In the genomic region with DNA sequence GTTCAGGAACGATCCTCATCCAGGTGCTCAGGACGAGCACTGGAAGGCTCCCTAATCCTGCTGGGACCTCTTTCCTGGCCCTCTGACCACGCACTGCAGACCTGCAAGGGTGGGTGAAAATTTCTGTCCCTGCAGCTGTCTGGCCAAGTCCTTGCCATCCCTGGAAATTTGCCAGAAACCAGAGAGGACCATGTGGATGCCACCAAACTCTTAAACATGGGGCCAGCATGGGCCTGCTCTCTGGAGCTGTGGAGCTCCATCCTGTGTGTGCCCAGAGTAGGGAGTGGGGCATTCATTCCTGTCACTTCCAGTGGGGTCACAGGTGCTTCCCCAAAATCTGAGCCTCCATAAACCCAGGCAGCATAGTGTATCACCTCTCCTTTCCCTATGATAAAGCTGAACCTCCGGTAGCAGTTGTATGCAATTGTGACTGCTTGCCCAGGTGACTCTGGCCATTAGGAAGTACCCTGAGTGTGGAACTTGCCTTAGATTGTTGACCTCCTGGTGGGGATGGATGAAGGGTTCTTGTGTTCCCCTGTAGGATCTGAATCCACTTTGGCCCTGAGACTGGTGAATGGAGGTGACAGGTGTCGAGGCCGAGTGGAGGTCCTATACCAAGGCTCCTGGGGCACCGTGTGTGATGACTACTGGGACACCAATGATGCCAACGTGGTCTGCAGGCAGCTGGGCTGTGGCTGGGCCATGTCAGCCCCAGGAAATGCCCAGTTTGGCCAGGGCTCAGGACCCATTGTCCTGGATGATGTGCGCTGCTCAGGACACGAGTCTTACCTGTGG, we compare ENCODE assay signal across 29 cellular contexts. TPM values are rescaled to one million over a fixed set of nuclear protein-coding genes. Genes with fewer than 3 reads are reported as not detected.
"Had no signal": no experiment of that assay in that cellular context is flagged by ENCODE, and none has a peak within 500 bp of the region (broad histone marks: within the 10 kb centered on the region; RNA-seq: fewer than 3 reads in every experiment).

No MANE protein-coding gene starts in this region.

- H3K36me3 ChIP-seq: ascending aorta, breast epithelium, cardiac muscle cell, esophagus muscularis mucosa, gastrocnemius medialis, WERI-Rb-1 had no signal

- DNase-seq: activated B cell treated with CpG ODN at 0.5 μM for 24 hours; activated CD4-positive, alpha-beta T cell treated with anti-CD3 and anti-CD28 coated beads for 48 hours; activated CD4-positive, alpha-beta T cell treated with anti-CD3 and anti-CD28 coated beads, Interleukin-2, amount 50 U/mL, for 1 hour; activated CD4-positive, alpha-beta T cell treated with anti-CD3 and anti-CD28 coated beads, Interleukin-2, amount 50 U/mL, for 48 hours; activated CD8-positive, alpha-beta memory T cell treated with anti-CD3 and anti-CD28 coated beads for 24 hours; activated CD8-positive, alpha-beta T cell treated with anti-CD3 and anti-CD28 coated beads for 36 hours; activated gamma-delta T cell; activated naive CD4-positive, alpha-beta T cell; activated naive CD4-positive, alpha-beta T cell treated with anti-CD3 and anti-CD28 coated beads, Interleukin-2, amount 10 ng/mL, durations not matched to agents 7 days and 5 days; activated naive CD8-positive, alpha-beta T cell treated with anti-CD3 and anti-CD28 coated beads, Interleukin-2, amount 10 ng/mL, durations not matched to agents 7 days and 5 days; activated T-cell treated with anti-CD3 and anti-CD28 coated beads, Interleukin-2, amount 50 U/mL, for 4 hours; dorsolateral prefrontal cortex; effector memory CD8-positive, alpha-beta T cell; erythroblast; foreskin keratinocyte; gastrocnemius medialis; glutamatergic neuron; T-helper 1 cell; T-helper 17 cell; T1000; WERI-Rb-1 had no signal

- H3K27ac ChIP-seq: ascending aorta, breast epithelium, cardiac muscle cell, coronary artery, dorsolateral prefrontal cortex, esophagus muscularis mucosa, foreskin keratinocyte, gastrocnemius medialis, WERI-Rb-1 had no signal

- H3K4me1 ChIP-seq: ascending aorta, breast epithelium, esophagus muscularis mucosa, foreskin keratinocyte, gastrocnemius medialis had no signal

- H3K4me3 ChIP-seq: ascending aorta, breast epithelium, cardiac muscle cell, coronary artery, dorsolateral prefrontal cortex, esophagus muscularis mucosa, gastrocnemius medialis had no signal

- H3K27me3 ChIP-seq: ascending aorta, breast epithelium, cardiac muscle cell, dorsolateral prefrontal cortex, esophagus muscularis mucosa, gastrocnemius medialis had no signal

- H3K9me3 ChIP-seq: ascending aorta, breast epithelium, esophagus muscularis mucosa, gastrocnemius medialis had no signal

- ATAC-seq: activated CD4-positive, CD25-positive, alpha-beta regulatory T cell treated with anti-CD3 and anti-CD28 coated beads, Interleukin-2, amount 50 U/mL, for 24 hours; activated CD8-positive, alpha-beta T cell treated with anti-CD3 and anti-CD28 coated beads for 36 hours; activated naive CD4-positive, alpha-beta T cell treated with anti-CD3 and anti-CD28 coated beads, Interleukin-2, amount 50 U/mL, for 72 hours; activated T-cell treated with anti-CD3 and anti-CD28 coated beads, Interleukin-2, amount 50 U/mL, for 4 hours; activated T-helper 17 cell treated with anti-CD3 and anti-CD28 coated beads, Interleukin-2, amount 50 U/mL, for 72 hours; effector memory CD8-positive, alpha-beta T cell; foreskin keratinocyte; gastrocnemius medialis; T-helper 17 cell had no signal

RNA-seq across cellular contexts. Expression of gene DMBT1, which starts 57.1 kb away (rescaled TPM):
- total RNA-seq: activated B cell treated with CpG ODN at 0.5 μM for 24 hours; activated CD8-positive, alpha-beta T cell treated with anti-CD3 and anti-CD28 coated beads for 36 hours; activated naive CD4-positive, alpha-beta T cell treated with anti-CD3 and anti-CD28 coated beads, Interleukin-2, amount 50 U/mL, for 72 hours; activated naive CD8-positive, alpha-beta T cell treated with anti-CD3 and anti-CD28 coated beads, Interleukin-2, amount 10 ng/mL, durations not matched to agents 7 days and 5 days; activated T-helper 17 cell treated with anti-CD3 and anti-CD28 coated beads, Interleukin-2, amount 50 U/mL, for 72 hours; ascending aorta; cardiac muscle cell; T-helper 17 cell had no signal
- polyA plus RNA-seq: cardiac muscle cell had no signal
